ENCODE assay signal across 11 cellular contexts in the genomic region with DNA sequence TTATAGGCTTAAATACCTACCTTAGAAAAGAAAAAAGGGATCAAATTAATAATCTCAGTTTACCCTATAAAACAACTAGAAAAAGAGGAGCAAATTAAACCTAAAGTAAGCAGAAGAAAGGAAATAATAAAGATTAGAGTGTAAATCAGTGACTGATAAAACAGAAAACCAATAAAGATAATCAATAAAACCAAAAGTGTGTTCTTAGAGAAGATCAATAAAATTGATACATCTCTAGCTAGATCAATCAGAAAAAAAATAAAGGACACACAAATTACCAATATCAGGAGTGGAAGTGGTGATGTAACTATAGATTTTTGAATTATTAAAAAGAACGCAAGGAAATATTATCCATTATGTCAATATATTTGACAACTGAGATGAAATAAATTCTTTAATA.
"Had no signal": no experiment of that assay in that cellular context is flagged by ENCODE, and none has a peak within 500 bp of the region (broad histone marks: within the 10 kb centered on the region; RNA-seq: fewer than 3 reads in every experiment).

No MANE protein-coding gene starts in this region.

- H3K9me3 Mint-ChIP-seq: GM23338 had no signal

- DNase-seq: GM23248, GOT3, H7, H9, HCEC 1CT, HFFc6 had no signal

- H3K4me2 ChIP-seq: GM23338 had no signal

- FAIRE-seq: H1, H54 had no signal

- H3K36me3 ChIP-seq: HAP-1 had no signal

- H3K4me1 Mint-ChIP-seq: GM23338, H9 had no signal

- H3K27ac ChIP-seq: GM23248 had no signal

- H3K27ac Mint-ChIP-seq: GM23338, H9, HFFc6 had no signal

- H3K4me3 ChIP-seq: GM23248, GM23338, HAP-1 had no signal

- H3K4me1 ChIP-seq: HAP-1 had no signal

- H2AFZ ChIP-seq: GM23248, GM23338 had no signal

- H3K9me3 ChIP-seq: HAP-1 had no signal

- ATAC-seq: GM23338, HCT116 had no signal

- H3K4me3 Mint-ChIP-seq: GM23338, H9, HFFc6 had no signal

- H3K9ac ChIP-seq: GM23248 had no signal
